19 cellular contexts compared by ENCODE assay signal in genomic region chr6:39852324-39852723, GRCh38.
"Had no signal": no experiment of that assay in that cellular context is flagged by ENCODE, and none has a peak within 500 bp of the region (broad histone marks: within the 10 kb centered on the region; RNA-seq: fewer than 3 reads in every experiment).

No MANE protein-coding gene starts in this region.

- DNase-seq: activated CD8-positive, alpha-beta memory T cell treated with anti-CD3 and anti-CD28 coated beads for 24 hours; activated CD8-positive, alpha-beta memory T cell treated with anti-CD3 and anti-CD28 coated beads, Interleukin-2, amount 50 U/mL, for 4 hours; activated naive CD4-positive, alpha-beta T cell treated with Interleukin-2 at 50 U/mL for 16 hours; activated naive CD8-positive, alpha-beta T cell treated with anti-CD3 and anti-CD28 coated beads, Interleukin-2, amount 10 ng/mL, durations not matched to agents 7 days and 5 days; activated T-cell treated with anti-CD3 and anti-CD28 coated beads, Interleukin-2, amount 50 U/mL, for 24 hours; amniotic stem cell; dermis blood vessel endothelial cell; effector memory CD4-positive, alpha-beta T cell; hypothalamus; nucleus accumbens; stimulated activated CD4-positive, alpha-beta T cell treated with anti-CD3 and anti-CD28 coated beads, Interleukin-4, amount 100 ng/mL, for 24 hours; stimulated activated naive CD4-positive, alpha-beta T cell treated with Interleukin-2 at 50 U/mL for 16 hours; T1000 had no signal

- ATAC-seq: activated T-helper 17 cell treated with anti-CD3 and anti-CD28 coated beads, Interleukin-2, amount 50 U/mL, for 72 hours; sciatic nerve; WTC11 had no signal

- H3K4me1 ChIP-seq: breast epithelium had no signal

- H3K27me3 ChIP-seq: breast epithelium, tibial nerve, vagina had no signal

- H3K27ac ChIP-seq: vagina had no signal

- H3K4me3 ChIP-seq: breast epithelium, tibial nerve, vagina had no signal

- H3K9me3 ChIP-seq: breast epithelium, tibial nerve, vagina had no signal

- H3K36me3 ChIP-seq: breast epithelium had no signal
